Comparison of ENCODE assay signal across 6 cellular contexts in genomic region chr11:66440940-66441282, GRCh38. TPM values are rescaled to one million over a fixed set of nuclear protein-coding genes. Genes with fewer than 3 reads are reported as not detected.
"Had no signal": no experiment of that assay in that cellular context is flagged by ENCODE, and none has a peak within 500 bp of the region (broad histone marks: within the 10 kb centered on the region; RNA-seq: fewer than 3 reads in every experiment).

No MANE protein-coding gene starts in this region.

RNA-seq across cellular contexts. Expression of gene NPAS4, which starts 20.1 kb away (rescaled TPM):
- total RNA-seq: subcutaneous adipose tissue, suprapubic skin, thyroid gland, upper lobe of left lung, upper lobe of right lung, vagina had no signal
